ENCODE assay signal across 9 cellular contexts in the genomic region with DNA sequence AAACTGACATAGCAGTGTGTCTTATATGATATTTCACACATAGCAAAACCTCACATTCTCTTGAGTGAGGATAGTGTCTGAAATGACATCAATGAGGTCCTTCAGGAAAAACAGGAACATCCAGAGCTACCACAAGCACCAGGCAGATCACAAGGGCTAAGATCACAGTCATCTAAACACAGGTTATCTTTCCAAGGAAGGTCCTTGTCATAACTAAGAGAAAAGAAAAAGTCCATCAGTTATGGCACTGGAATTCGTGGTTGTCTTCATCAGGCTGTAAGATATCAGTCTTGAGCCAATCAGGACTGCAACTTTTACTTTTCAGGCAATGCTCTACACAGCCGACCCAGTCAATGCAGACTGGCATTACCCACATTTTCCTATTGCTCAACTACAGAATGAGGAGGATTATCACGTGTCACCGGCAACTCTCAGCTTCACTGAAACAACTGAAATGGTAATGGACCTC. TPM values are rescaled to one million over a fixed set of nuclear protein-coding genes. Genes with fewer than 3 reads are reported as not detected.
A peak's percentile ranks its signal among the peaks of the same experiment; 100 is the strongest.
DNase-seq lines count a peak whose midpoint lies in the region; ATAC-seq, FAIRE-seq and TF ChIP-seq lines count a peak whose summit lies in the region.
"Had no signal": no experiment of that assay in that cellular context is flagged by ENCODE, and none has a peak within 500 bp of the region (broad histone marks: within the 10 kb centered on the region; RNA-seq: fewer than 3 reads in every experiment).

No MANE protein-coding gene starts in this region.

- ATAC-seq in activated naive CD4-positive, alpha-beta T cell treated with anti-CD3 and anti-CD28 coated beads, Interleukin-2, amount 50 U/mL, for 72 hours: peak; percentile 83 to 85
- ATAC-seq in upper lobe of right lung: peak; percentile 79
- no peak for ATAC-seq in HG03135 (IDR thresholded peaks at IDR 0.05; ENCODE audit: unreplicated experiment)
- no peak for ATAC-seq in HG03469 (IDR thresholded peaks at IDR 0.05; ENCODE audit: unreplicated experiment)

- DNase-seq in activated naive CD4-positive, alpha-beta T cell treated with anti-CD3 and anti-CD28 coated beads, Interleukin-2, amount 50 U/mL, for 72 hours (ENCODE audit: low spot score in 2 of 2): no peak
- no peak for DNase-seq in activated naive CD4-positive, alpha-beta T cell treated with anti-CD3 and anti-CD28 coated beads, Interleukin-2, amount 50 U/mL, for 16 hours
- DNase-seq in astrocyte (ENCODE audit: low read depth) (peak; percentile 71), upper lobe of right lung (no peak), ovary (no peak)
- DNase-seq: DMS153 had no signal

- peaks cover 45% of the 10 kb centered on the region for H3K4me1 Mint-ChIP-seq in astrocyte (ENCODE audit: low read depth, unreplicated experiment)

- WGBS in liver: 49% methylated on average over 4 of the region's 4 CpGs
- 60 to 73% (median 61%) methylated on average over 4 of the region's 4 CpGs for WGBS in ovary, 3 donors

- H2AFZ ChIP-seq in astrocyte (ENCODE audit: low read depth, low read length): peak overlapping the region; percentile 7

- no peak for TF ChIP-seq CTCF in astrocyte (IDR thresholded peaks at IDR 0.05; ENCODE audit: insufficient read depth, low read depth, low read length)
- TF ChIP-seq CTCF in liver (IDR thresholded peaks at IDR 0.05; ENCODE audit: low read depth, low read length, missing input control): no peak
- no peak for TF ChIP-seq CTCF in upper lobe of right lung (IDR thresholded peaks at IDR 0.05)
- TF ChIP-seq CTCF in ovary (IDR thresholded peaks at IDR 0.05): no peak

- H3K36me3 ChIP-seq in astrocyte (ENCODE audit: insufficient read depth, low read length) (no peaks in the 10 kb centered on the region), liver (ENCODE audit: control insufficient read depth in 4 of 4, insufficient read depth in 3 of 4, low read depth in 1 of 4, low read length in 3 of 4) (no peaks in the 10 kb centered on the region), upper lobe of right lung (peaks cover 10% of the 10 kb centered on the region), ovary (no peaks in the 10 kb centered on the region)

- peak overlapping the region; percentile 95 for H3K27ac ChIP-seq in astrocyte (ENCODE audit: low read depth, low read length)
- peak overlapping the region in 1 of 2 donors; percentile 31 for H3K27ac ChIP-seq in liver (ENCODE audit: low read depth in 1 of 2, low read length in 2 of 2)
- H3K27ac ChIP-seq in upper lobe of right lung: peak overlapping the region; percentile 78
- peak overlapping the region in 1 of 2 donors; percentile 10 for H3K27ac ChIP-seq in ovary

- H3K9me3 Mint-ChIP-seq in activated naive CD4-positive, alpha-beta T cell treated with anti-CD3 and anti-CD28 coated beads, Interleukin-2, amount 50 U/mL, for 72 hours: no peaks in the 10 kb centered on the region
- H3K9me3 Mint-ChIP-seq in astrocyte (ENCODE audit: unreplicated experiment): no peaks in the 10 kb centered on the region

- peak; percentile 34 for FAIRE-seq in astrocyte (lab: Jason Lieb, UNC)

- TF ChIP-seq EP300 in ovary (IDR thresholded peaks at IDR 0.05): no peak

- H3K9ac ChIP-seq in astrocyte (ENCODE audit: low read length) (peak overlapping the region; percentile 83), liver (ENCODE audit: low read depth in 1 of 2, low read length in 2 of 2) (no peak overlapping the region)

- H3K9me3 ChIP-seq in astrocyte (ENCODE audit: insufficient read depth, low read depth, low read length) (no peaks in the 10 kb centered on the region), liver (ENCODE audit: control insufficient read depth in 4 of 4, low read length in 3 of 4) (no peaks in the 10 kb centered on the region), upper lobe of right lung (no peaks in the 10 kb centered on the region), ovary (no peaks in the 10 kb centered on the region)

- peak overlapping the region; percentile 17 to 46 for H3K27ac Mint-ChIP-seq in activated naive CD4-positive, alpha-beta T cell treated with anti-CD3 and anti-CD28 coated beads, Interleukin-2, amount 50 U/mL, for 72 hours
- H3K27ac Mint-ChIP-seq in astrocyte (ENCODE audit: unreplicated experiment): peak overlapping the region; percentile 99

- TF ChIP-seq RAD21 in liver (IDR thresholded peaks at IDR 0.05): peak in 1 of 2 donors; percentile 3

- intact Hi-C loops in upper lobe of right lung (cut with DNase I): no loop called here
- intact Hi-C loops in ovary (cut with DNase I): no loop called here

- no peaks in the 10 kb centered on the region for H4K20me1 ChIP-seq in astrocyte (ENCODE audit: insufficient read depth, low read length)

- H3K79me2 ChIP-seq in astrocyte (ENCODE audit: insufficient read depth, low read length): peaks cover 43% of the 10 kb centered on the region

- H3K4me3 Mint-ChIP-seq in astrocyte (ENCODE audit: unreplicated experiment): peak overlapping the region; percentile 9

- H3K4me2 ChIP-seq in astrocyte (ENCODE audit: low read length): peak overlapping the region; percentile 86

- H3K27me3 ChIP-seq in astrocyte (ENCODE audit: insufficient read depth, low read length) (no peaks in the 10 kb centered on the region), liver (ENCODE audit: control insufficient read depth in 4 of 4, insufficient read depth in 4 of 4, low read length in 3 of 4) (no peaks in the 10 kb centered on the region), upper lobe of right lung (no peaks in the 10 kb centered on the region), ovary (no peaks in the 10 kb centered on the region)

- H3K36me3 Mint-ChIP-seq in activated naive CD4-positive, alpha-beta T cell treated with anti-CD3 and anti-CD28 coated beads, Interleukin-2, amount 50 U/mL, for 72 hours: no peaks in the 10 kb centered on the region
- H3K36me3 Mint-ChIP-seq in astrocyte (ENCODE audit: low read depth, unreplicated experiment): peaks cover 8% of the 10 kb centered on the region

- H3K4me1 ChIP-seq in astrocyte (ENCODE audit: insufficient read depth, low read length) (peaks cover 38% of the 10 kb centered on the region), liver (ENCODE audit: control insufficient read depth in 4 of 4, insufficient read depth in 4 of 4, low read length in 3 of 4) (peaks cover 0 to 4% (median 1%) of the 10 kb centered on the region in 4 donors), upper lobe of right lung (peaks cover 48% of the 10 kb centered on the region), ovary (ENCODE audit: insufficient read depth) (no peaks in the 10 kb centered on the region)

- H3K4me3 ChIP-seq in astrocyte (ENCODE audit: insufficient read depth, low read depth, low read length) (peak overlapping the region; percentile 52), liver (ENCODE audit: low read depth in 1 of 3, low read length in 3 of 3) (no peak overlapping the region), upper lobe of right lung (peak overlapping the region; percentile 17), ovary (no peak overlapping the region)

- TF ChIP-seq POLR2A in ovary (IDR thresholded peaks at IDR 0.05): no peak

- no peaks in the 10 kb centered on the region for H3K27me3 Mint-ChIP-seq in astrocyte (ENCODE audit: low read depth, unreplicated experiment)

TF ChIP-seq in liver, 16 proteins besides CTCF, POLR2A, EP300 and RAD21:
- TF ChIP-seq ATF3 (IDR thresholded peaks at IDR 0.05) (peak; percentile 58), MAX (IDR thresholded peaks at IDR 0.05) (no peak), JUND (IDR thresholded peaks at IDR 0.05) (peak; percentile 96 to 99), TAF1 (conservative IDR thresholded peaks at IDR 0.05) (no peak), EGR1 (IDR thresholded peaks at IDR 0.05; ENCODE audit: low read depth in 2 of 2) (peak; percentile 59 to 81)

RNA-seq across cellular contexts. Expression of gene SORT1, which starts 26.4 kb away (rescaled TPM):
- total RNA-seq in activated naive CD4-positive, alpha-beta T cell treated with anti-CD3 and anti-CD28 coated beads, Interleukin-2, amount 50 U/mL, for 72 hours: 1 to 10 TPM; 1.5 to 1.8 TPM
- total RNA-seq in astrocyte (135 and 138 TPM in 2 replicates), liver (10 to 100 TPM in 1 of 2 donors, 1 to 10 TPM in 1; 5.4 to 10.6 TPM), upper lobe of right lung (183 TPM), ovary (10 to 100 TPM in 4 of 7 donors, 1 to 10 TPM in 3; 4.3 to 37.0 (median 16.0) TPM)
- polyA plus RNA-seq in liver (1 to 10 TPM; 1.0 to 1.3 TPM), ovary (10 to 100 TPM in 1 of 2 donors, 1 to 10 TPM in 1; 7.9 to 32.2 TPM)

RNA-seq across cellular contexts. Expression of gene PSMA5, which starts 54.9 kb away (rescaled TPM):
- 100 to 1,000 TPM; 185 to 189 TPM for total RNA-seq in activated naive CD4-positive, alpha-beta T cell treated with anti-CD3 and anti-CD28 coated beads, Interleukin-2, amount 50 U/mL, for 72 hours
- total RNA-seq in astrocyte (143 and 148 TPM in 2 replicates), liver (10 to 100 TPM; 26.3 to 73.2 TPM), upper lobe of right lung (67.8 TPM), ovary (10 to 100 TPM; 19.4 to 52.0 (median 42.2) TPM)
- polyA plus RNA-seq in liver (10 to 100 TPM; 62.5 to 88.6 TPM), ovary (10 to 100 TPM; 37.7 to 38.1 TPM)

Comparison
In these comparisons a context has a peak if more than half of its experiments do, and no peak if none do; other contexts are left out.
1. ATAC-seq: peak in activated naive CD4-positive, alpha-beta T cell treated with anti-CD3 and anti-CD28 coated beads, Interleukin-2, amount 50 U/mL, for 72 hours (2 of 2) and upper lobe of right lung (single experiment); none in HG03135 (single experiment) and HG03469 (single experiment).
2. H3K4me3 ChIP-seq: peak in astrocyte (single experiment) and upper lobe of right lung (single experiment); none in liver (0 of 3) and ovary (single experiment).